24 cellular contexts compared by ENCODE assay signal in genomic region chr17:71500761-71501555, GRCh38.
DNase-seq lines count a peak whose midpoint lies in the region; ATAC-seq, FAIRE-seq and TF ChIP-seq lines count a peak whose summit lies in the region.
"Had no signal": no experiment of that assay in that cellular context is flagged by ENCODE, and none has a peak within 500 bp of the region (broad histone marks: within the 10 kb centered on the region; RNA-seq: fewer than 3 reads in every experiment).

No MANE protein-coding gene starts in this region.

- CTCF ChIA-PET in BJ (lab: Yijun Ruan, JAX): interaction anchor here (0.7 kb wide), 1 partner anchor 1722 kb away, joined by 4 read pairs; no protein-coding TSS in a partner anchor

- H3K79me2 ChIP-seq in astrocyte (ENCODE audit: insufficient read depth, low read length) (no peaks in the 10 kb centered on the region), osteoblast (ENCODE audit: insufficient read depth, low read length) (no peaks in the 10 kb centered on the region), H9 (ENCODE audit: insufficient read depth, low read length) (no peaks in the 10 kb centered on the region)
- H3K79me2 ChIP-seq: parathyroid adenoma had no signal

- H3K27me3 Mint-ChIP-seq in astrocyte (ENCODE audit: low read depth, unreplicated experiment): no peaks in the 10 kb centered on the region
- H3K27me3 Mint-ChIP-seq in H9 (ENCODE audit: low read depth): no peaks in the 10 kb centered on the region; the same call in 1 of the 2 replicates
- H3K27me3 Mint-ChIP-seq: activated B cell treated with CpG ODN at 0.5 μM for 24 hours; activated CD4-positive, alpha-beta memory T cell treated with anti-CD3 and anti-CD28 coated beads for 36 hours; CD4-positive, alpha-beta memory T cell; central memory CD8-positive, alpha-beta T cell; natural killer cell treated with Interleukin-12 subunit alpha and Interleukin-12 subunit beta and Interleukin-15 and Interleukin-18, amount 100 ng/mL, for 72 hours had no signal

- no peaks in the 10 kb centered on the region for H3K23me2 ChIP-seq in H9 (ENCODE audit: insufficient read length, low read depth, low read length, poor library complexity, severe bottlenecking)

- H3K56ac ChIP-seq in H9 (ENCODE audit: insufficient read length, low read depth, low read length): no peak overlapping the region

- no peak overlapping the region for H2AK5ac ChIP-seq in H9 (ENCODE audit: insufficient read length, low read length)

- H3K36me3 ChIP-seq in BJ (ENCODE audit: control insufficient read depth, insufficient read depth, low read length) (no peaks in the 10 kb centered on the region), astrocyte (ENCODE audit: insufficient read depth, low read length) (no peaks in the 10 kb centered on the region), osteoblast (ENCODE audit: insufficient read depth, low read length) (no peaks in the 10 kb centered on the region), ascending aorta (no peaks in the 10 kb centered on the region)
- H3K36me3 ChIP-seq: esophagus muscularis mucosa, HAP-1, sigmoid colon had no signal

- peaks cover 6% of the 10 kb centered on the region for H3K4me1 ChIP-seq in astrocyte (ENCODE audit: insufficient read depth, low read length)
- H3K4me1 ChIP-seq in osteoblast (ENCODE audit: insufficient read depth, low read length): peaks cover 46% of the 10 kb centered on the region
- no peaks in the 10 kb centered on the region for H3K4me1 ChIP-seq in H9 (ENCODE audit: insufficient read depth, low read length)
- H3K4me1 ChIP-seq in ascending aorta: no peaks in the 10 kb centered on the region
- H3K4me1 ChIP-seq: esophagus muscularis mucosa, HAP-1, parathyroid adenoma, sigmoid colon had no signal

- intact Hi-C loops in ascending aorta (cut with DNase I): no loop called here

- H3K23ac ChIP-seq in H9 (ENCODE audit: insufficient read length, low read depth, low read length): no peak overlapping the region

- H2BK5ac ChIP-seq in H9 (ENCODE audit: insufficient read length, low read length): no peak overlapping the region

- no peak for TF ChIP-seq RAD21 in Ishikawa (IDR thresholded peaks at IDR 0.05; ENCODE audit: low read depth)

- H2BK15ac ChIP-seq in H9 (ENCODE audit: low read depth, low read length): no peak overlapping the region

- H2BK12ac ChIP-seq in H9 (ENCODE audit: insufficient read length, low read depth, low read length): no peak overlapping the region

- H3K4me2 ChIP-seq in astrocyte (ENCODE audit: low read length) (no peak overlapping the region), osteoblast (ENCODE audit: insufficient read depth, low read length) (peak overlapping the region; percentile 29), H9 (ENCODE audit: insufficient read depth, insufficient read length, low read length) (no peak overlapping the region)

- H3K14ac ChIP-seq in H9 (ENCODE audit: insufficient read depth, low read length): no peak overlapping the region

- H4K91ac ChIP-seq in H9 (ENCODE audit: insufficient read length, low read depth, low read length): no peak overlapping the region

- H3K27ac ChIP-seq in astrocyte (ENCODE audit: low read depth, low read length): no peak overlapping the region
- H3K27ac ChIP-seq in osteoblast (ENCODE audit: low read depth, low read length): peak overlapping the region; percentile 25
- no peak overlapping the region for H3K27ac ChIP-seq in H9 (ENCODE audit: insufficient read length, low read depth, low read length)
- no peak overlapping the region for H3K27ac ChIP-seq in ascending aorta
- H3K27ac ChIP-seq: esophagus muscularis mucosa, parathyroid adenoma, sigmoid colon had no signal

- H2BK20ac ChIP-seq in H9 (ENCODE audit: low read depth, low read length, poor library complexity, severe bottlenecking): no peak overlapping the region

- no peak overlapping the region for H3K18ac ChIP-seq in H9 (ENCODE audit: insufficient read length, low read depth, low read length)

- POLR2A ChIA-PET in BJ (lab: Charles Lee): no interaction called here

- H3K4me3 Mint-ChIP-seq in astrocyte (ENCODE audit: unreplicated experiment) (no peak overlapping the region), H9 (no peak overlapping the region)
- H3K4me3 Mint-ChIP-seq: activated B cell treated with CpG ODN at 0.5 μM for 24 hours; activated CD4-positive, alpha-beta memory T cell treated with anti-CD3 and anti-CD28 coated beads for 36 hours; CD4-positive, alpha-beta memory T cell; central memory CD8-positive, alpha-beta T cell; natural killer cell treated with Interleukin-12 subunit alpha and Interleukin-12 subunit beta and Interleukin-15 and Interleukin-18, amount 100 ng/mL, for 72 hours; stimulated activated effector memory CD8-positive, alpha-beta T cell treated with anti-CD3 and anti-CD28 coated beads, Interleukin-12 subunit alpha, Interleukin-12 subunit beta, amount 100 ng/mL, for 72 hours; T-helper 2 cell treated with Interferon-gamma antibody and Interleukin-4, amounts not matched to agents 5 μg/mL and 100 μg/mL, for 36 hours had no signal

- H3K4me1 Mint-ChIP-seq in astrocyte (ENCODE audit: low read depth, unreplicated experiment) (peaks cover 7% of the 10 kb centered on the region), H9 (peaks cover 7% of the 10 kb centered on the region in 2 experiments)
- H3K4me1 Mint-ChIP-seq: activated B cell treated with CpG ODN at 0.5 μM for 24 hours; CD4-positive, alpha-beta memory T cell; central memory CD8-positive, alpha-beta T cell; stimulated activated effector memory CD8-positive, alpha-beta T cell treated with anti-CD3 and anti-CD28 coated beads, Interleukin-12 subunit alpha, Interleukin-12 subunit beta, amount 100 ng/mL, for 72 hours had no signal

- no peak overlapping the region for H4K8ac ChIP-seq in H9 (replicated peaks; ENCODE audit: insufficient read length, low read depth, low read length)

- H3K27me3 ChIP-seq in BJ (ENCODE audit: control insufficient read depth, insufficient read depth, low read length) (no peaks in the 10 kb centered on the region), astrocyte (ENCODE audit: insufficient read depth, low read length) (no peaks in the 10 kb centered on the region), osteoblast (ENCODE audit: insufficient read depth, low read length) (no peaks in the 10 kb centered on the region), H9 (ENCODE audit: insufficient read depth, low read length) (no peaks in the 10 kb centered on the region), ascending aorta (no peaks in the 10 kb centered on the region)
- H3K27me3 ChIP-seq: esophagus muscularis mucosa, sigmoid colon had no signal

- H3K9me3 ChIP-seq in astrocyte (ENCODE audit: insufficient read depth, low read depth, low read length) (no peaks in the 10 kb centered on the region), osteoblast (ENCODE audit: low read depth, low read length) (no peaks in the 10 kb centered on the region), H9 (ENCODE audit: control insufficient read depth, low read depth, low read length) (no peaks in the 10 kb centered on the region), ascending aorta (no peaks in the 10 kb centered on the region)
- H3K9me3 ChIP-seq: esophagus muscularis mucosa, HAP-1, sigmoid colon had no signal

- no peak for ATAC-seq in HG02973 (IDR thresholded peaks at IDR 0.05; ENCODE audit: unreplicated experiment)
- ATAC-seq: left lobe of liver; natural killer cell treated with Interleukin-12 subunit alpha and Interleukin-12 subunit beta and Interleukin-15 and Interleukin-18, amount 100 ng/mL, for 72 hours; stimulated activated effector memory CD8-positive, alpha-beta T cell treated with anti-CD3 and anti-CD28 coated beads, Interleukin-12 subunit alpha, Interleukin-12 subunit beta, amount 100 ng/mL, for 72 hours had no signal

- H3K4me3 ChIP-seq in BJ (ENCODE audit: low read depth, low read length) (no peak overlapping the region), astrocyte (ENCODE audit: insufficient read depth, low read depth, low read length) (no peak overlapping the region), osteoblast (ENCODE audit: insufficient read depth, low read length) (no peak overlapping the region), ascending aorta (no peak overlapping the region)
- H3K4me3 ChIP-seq: esophagus muscularis mucosa, HAP-1, sigmoid colon had no signal

- H3K9me3 Mint-ChIP-seq in astrocyte (ENCODE audit: unreplicated experiment) (peaks cover 2% of the 10 kb centered on the region), H9 (no peaks in the 10 kb centered on the region)
- H3K9me3 Mint-ChIP-seq: activated B cell treated with CpG ODN at 0.5 μM for 24 hours had no signal

- WGBS in H9 (ENCODE audit: extremely low coverage, insufficient read length, low lambda C conversion rate): no CpG with 5 or more reads among the region's 3 CpGs

- H3T11ph ChIP-seq in H9 (ENCODE audit: low read length): no peak overlapping the region

- no peak overlapping the region for H4K5ac ChIP-seq in H9 (ENCODE audit: insufficient read length, low read depth, low read length)

- H3K79me1 ChIP-seq in H9 (ENCODE audit: insufficient read depth, low read depth, low read length, poor library complexity, severe bottlenecking): no peaks in the 10 kb centered on the region

- DNase-seq in BJ (ENCODE audit: low read depth): peak; percentile 44
- peak; percentile 71 for DNase-seq in astrocyte (ENCODE audit: low read depth)
- peak; percentile 77 for DNase-seq in osteoblast (ENCODE audit: insufficient read length, low spot score, missing footprints)
- no peak for DNase-seq in H9
- no peak for DNase-seq in ascending aorta (ENCODE audit: low spot score in 2 of 2)
- DNase-seq in amniotic stem cell (lab: John Stamatoyannopoulos, UW): no peak
- DNase-seq: activated B cell treated with CpG ODN at 0.5 μM for 24 hours; activated CD4-positive, alpha-beta memory T cell treated with anti-CD3 and anti-CD28 coated beads for 36 hours; activated T-cell treated with anti-CD3 and anti-CD28 coated beads, Interleukin-2, amount 50 U/mL, for 1 hour; amygdala; CD4-positive, alpha-beta memory T cell; DMS79; NCI-H2029; sigmoid colon had no signal

- no peak for TF ChIP-seq CTCF in BJ (IDR thresholded peaks at IDR 0.05; ENCODE audit: insufficient read depth, low read depth, low read length)
- no peak for TF ChIP-seq CTCF in astrocyte (IDR thresholded peaks at IDR 0.05; ENCODE audit: insufficient read depth, low read depth, low read length)
- TF ChIP-seq CTCF in osteoblast (IDR thresholded peaks at IDR 0.05; ENCODE audit: extremely low read depth, low read depth, low read length): no peak
- TF ChIP-seq CTCF in H9 (conservative IDR thresholded peaks at IDR 0.05): no peak
- TF ChIP-seq CTCF in ascending aorta (IDR thresholded peaks at IDR 0.05): no peak

- H3K9ac ChIP-seq in astrocyte (ENCODE audit: low read length) (no peak overlapping the region), H9 (ENCODE audit: extremely low read depth, insufficient read length, low read length) (no peak overlapping the region)
- H3K9ac ChIP-seq: parathyroid adenoma had no signal

- no peak overlapping the region for H3K27ac Mint-ChIP-seq in astrocyte (ENCODE audit: unreplicated experiment)
- H3K27ac Mint-ChIP-seq in H9: no peak overlapping the region
- H3K27ac Mint-ChIP-seq: activated B cell treated with CpG ODN at 0.5 μM for 24 hours; activated CD4-positive, alpha-beta memory T cell treated with anti-CD3 and anti-CD28 coated beads for 36 hours; CD4-positive, alpha-beta memory T cell; natural killer cell treated with Interleukin-12 subunit alpha and Interleukin-12 subunit beta and Interleukin-15 and Interleukin-18, amount 100 ng/mL, for 72 hours; stimulated activated effector memory CD8-positive, alpha-beta T cell treated with anti-CD3 and anti-CD28 coated beads, Interleukin-12 subunit alpha, Interleukin-12 subunit beta, amount 100 ng/mL, for 72 hours; T-helper 2 cell treated with Interferon-gamma antibody and Interleukin-4, amounts not matched to agents 5 μg/mL and 100 μg/mL, for 36 hours had no signal

- no peak for TF ChIP-seq EP300 in Ishikawa (IDR thresholded peaks at IDR 0.05; ENCODE audit: borderline replicate concordance)

- H4K20me1 ChIP-seq in astrocyte (ENCODE audit: insufficient read depth, low read length) (no peaks in the 10 kb centered on the region), osteoblast (ENCODE audit: insufficient read depth, low read length) (no peaks in the 10 kb centered on the region), H9 (ENCODE audit: control insufficient read depth, insufficient read depth, insufficient read length) (no peaks in the 10 kb centered on the region)

- H3K36me3 Mint-ChIP-seq in astrocyte (ENCODE audit: low read depth, unreplicated experiment) (no peaks in the 10 kb centered on the region), H9 (ENCODE audit: insufficient read depth in 1 of 3, low read depth in 3 of 3) (no peaks in the 10 kb centered on the region)
- H3K36me3 Mint-ChIP-seq: activated CD4-positive, alpha-beta memory T cell treated with anti-CD3 and anti-CD28 coated beads for 36 hours; CD4-positive, alpha-beta memory T cell; natural killer cell treated with Interleukin-12 subunit alpha and Interleukin-12 subunit beta and Interleukin-15 and Interleukin-18, amount 100 ng/mL, for 72 hours; stimulated activated effector memory CD8-positive, alpha-beta T cell treated with anti-CD3 and anti-CD28 coated beads, Interleukin-12 subunit alpha, Interleukin-12 subunit beta, amount 100 ng/mL, for 72 hours had no signal

- no peak overlapping the region for H2AFZ ChIP-seq in astrocyte (ENCODE audit: low read depth, low read length)
- H2AFZ ChIP-seq in osteoblast (ENCODE audit: low read length): no peak overlapping the region
- H2AFZ ChIP-seq in H9 (ENCODE audit: low read length): no peak overlapping the region
- H2AFZ ChIP-seq: parathyroid adenoma had no signal

- no peak for FAIRE-seq in astrocyte (lab: Jason Lieb, UNC)

- H3K4ac ChIP-seq in H9 (ENCODE audit: low read depth, low read length): no peak overlapping the region

- H2BK120ac ChIP-seq in H9 (ENCODE audit: low read depth, low read length, poor library complexity, severe bottlenecking): no peak overlapping the region

Comparison
In these comparisons a context has a peak if more than half of its experiments do, and no peak if none do; other contexts are left out.
1. DNase-seq: peak in BJ (single experiment), astrocyte (single experiment) and osteoblast (single experiment); none in H9 (single experiment), ascending aorta (0 of 2) and amniotic stem cell (single experiment).